Comparison of ENCODE assay signal across 20 cellular contexts in the genomic region with DNA sequence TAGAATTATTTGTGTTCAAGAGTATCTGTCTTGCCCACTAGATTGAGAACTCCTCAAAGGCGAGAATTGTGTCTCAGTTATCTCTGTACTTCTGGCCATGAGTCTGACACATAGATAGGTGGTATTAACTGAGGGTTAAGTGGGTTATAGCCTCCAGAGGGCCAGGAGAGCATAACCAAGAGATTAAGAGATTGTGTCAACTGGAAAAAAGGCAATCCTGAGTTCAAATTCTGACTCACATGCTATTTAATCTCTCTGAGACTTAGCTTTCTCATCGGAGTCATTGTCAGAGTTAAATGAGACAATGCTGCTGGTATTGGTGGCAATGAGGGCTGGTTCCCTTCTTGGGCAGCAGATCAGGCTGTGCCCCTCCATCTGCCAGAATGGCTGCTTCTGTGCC.
DNase-seq lines count a peak whose midpoint lies in the region; ATAC-seq and TF ChIP-seq lines count a peak whose summit lies in the region.
"Had no signal": no experiment of that assay in that cellular context is flagged by ENCODE, and none has a peak within 500 bp of the region (broad histone marks: within the 10 kb centered on the region; RNA-seq: fewer than 3 reads in every experiment).

No MANE protein-coding gene starts in this region.

- H3K4me3 ChIP-seq in IMR-90 (ENCODE audit: insufficient read depth, low read depth, low read length) = no peak overlapping the region
- H3K4me3 ChIP-seq in osteoblast (ENCODE audit: insufficient read depth, low read length) = no peak overlapping the region
- no peak overlapping the region for H3K4me3 ChIP-seq in tibial artery
- H3K4me3 ChIP-seq: BLaER1 had no signal

- no peak for TF ChIP-seq CTCF in IMR-90 (conservative IDR thresholded peaks at IDR 0.05; ENCODE audit: low read depth, low read length)
- TF ChIP-seq CTCF in osteoblast (IDR thresholded peaks at IDR 0.05; ENCODE audit: extremely low read depth, low read depth, low read length) = no peak
- no peak for TF ChIP-seq CTCF in tibial artery (IDR thresholded peaks at IDR 0.05)

- no peak overlapping the region for H3K14ac ChIP-seq in IMR-90 (replicated peaks; ENCODE audit: low read depth, low read length)

- no peak overlapping the region for H2BK20ac ChIP-seq in IMR-90 (ENCODE audit: low read depth, low read length)

- no peak for TF ChIP-seq RAD21 in IMR-90 (IDR thresholded peaks at IDR 0.05; ENCODE audit: low read length)

- H2AFZ ChIP-seq in IMR-90 (replicated peaks; ENCODE audit: low read length, poor library complexity) (no peak overlapping the region), osteoblast (ENCODE audit: low read length) (no peak overlapping the region)

- H2AK5ac ChIP-seq in IMR-90 (ENCODE audit: low read depth, low read length) = no peak overlapping the region

- peak overlapping the region; percentile 28 for H2AK9ac ChIP-seq in IMR-90 (replicated peaks; ENCODE audit: low read depth, low read length, poor library complexity)

- no peak overlapping the region for H3K9ac ChIP-seq in IMR-90 (ENCODE audit: low read depth, low read length)
- H3K9ac ChIP-seq: BLaER1, KMS-11 had no signal

- H3K27ac ChIP-seq in IMR-90 (ENCODE audit: insufficient read depth, low read length) (no peak overlapping the region), epithelial cell of prostate (peak overlapping the region; percentile 75), osteoblast (ENCODE audit: low read depth, low read length) (no peak overlapping the region), tibial artery (peak overlapping the region; percentile 32 to 81)
- H3K27ac ChIP-seq: BLaER1, KMS-11, RWPE1 had no signal

- WGBS in IMR-90 (ENCODE audit: extremely low coverage in 2 of 2, insufficient read length in 1 of 2), 2 experiments = no CpG with 5 or more reads among the region's 2 CpGs

- no peaks in the 10 kb centered on the region for H3K79me2 ChIP-seq in osteoblast (ENCODE audit: insufficient read depth, low read length)

- TF ChIP-seq POLR2A in IMR-90 (IDR thresholded peaks at IDR 0.05; ENCODE audit: low read depth, low read length) = no peak

- no peaks in the 10 kb centered on the region for H3K27me3 ChIP-seq in IMR-90 (ENCODE audit: control insufficient read depth, insufficient read depth, low read length)
- H3K27me3 ChIP-seq in osteoblast (ENCODE audit: insufficient read depth, low read length) = no peaks in the 10 kb centered on the region
- no peaks in the 10 kb centered on the region for H3K27me3 ChIP-seq in tibial artery
- H3K27me3 ChIP-seq: BLaER1 had no signal

- H4K20me1 ChIP-seq in IMR-90 (ENCODE audit: insufficient read depth, low read length) = no peaks in the 10 kb centered on the region
- no peaks in the 10 kb centered on the region for H4K20me1 ChIP-seq in osteoblast (ENCODE audit: insufficient read depth, low read length)
- H4K20me1 ChIP-seq: BLaER1 had no signal

- H3K9me1 ChIP-seq in IMR-90 (ENCODE audit: insufficient read depth, low read length) = no peaks in the 10 kb centered on the region

- dilution Hi-C loops in IMR-90 (cut with HindIII; ENCODE audit: low sequenced_read_pairs, unreplicated experiment) = no loop called here

- intact Hi-C loops in IMR-90 (cut with micrococcal nuclease) (no loop called here), tibial artery (cut with DNase I; ENCODE audit: low total_unique reads) (no loop called here)

- ATAC-seq in IMR-90 (ENCODE audit: low read depth) (no peak), HG03025 (IDR thresholded peaks at IDR 0.05; ENCODE audit: low FRiP score, unreplicated experiment) (no peak)
- ATAC-seq: Panc1 had no signal

- H3K56ac ChIP-seq in IMR-90 (ENCODE audit: extremely low read depth, insufficient read depth, low read length) = no peak overlapping the region

- DNase-seq in IMR-90 (no peak), epithelial cell of prostate (ENCODE audit: low read depth, low spot score) (no peak), osteoblast (ENCODE audit: insufficient read length, low spot score, missing footprints) (peak; percentile 72), tibial artery (no peak), KG1 (lab: John Stamatoyannopoulos, UW) (no peak), SHP77 treated with DMSO at 0.1 percent for 48 hours (lab: John Stamatoyannopoulos, UW) (no peak)
- DNase-seq: CD4-positive, alpha-beta T cell; H7; NCI-H1048; NCI-H1694; NCI-H2029 treated with DMSO at 0.1 percent for 48 hours; NCI-H446 treated with DMSO at 0.1 percent for 48 hours; NCI-H526; NCI-H82; SHP77 had no signal

- H3K4me1 ChIP-seq in IMR-90 (ENCODE audit: control insufficient read depth, insufficient read depth, low read length) = peaks cover 8% of the 10 kb centered on the region; the same call in 1 of the 2 replicates
- H3K4me1 ChIP-seq in osteoblast (ENCODE audit: insufficient read depth, low read length) = peaks cover 25% of the 10 kb centered on the region
- H3K4me1 ChIP-seq in tibial artery = peaks cover 0 to 70% (median 23%) of the 10 kb centered on the region in 4 donors
- H3K4me1 ChIP-seq: BLaER1 had no signal

- BruUV-seq in IMR-90 (replicated peaks; lab: Mats Ljungman, UMichigan) = no TSS peak

- CTCF ChIA-PET in IMR-90 (lab: Yijun Ruan, JAX) = no interaction called here

- no peak overlapping the region for H2BK15ac ChIP-seq in IMR-90 (ENCODE audit: low read depth, low read length)

- POLR2A ChIA-PET in IMR-90 (lab: Charles Lee; ENCODE audit: unreplicated experiment) = no interaction called here

- H3K4me2 ChIP-seq in IMR-90 (ENCODE audit: low read depth, low read length) = no peak overlapping the region
- no peak overlapping the region for H3K4me2 ChIP-seq in osteoblast (ENCODE audit: insufficient read depth, low read length)
- H3K4me2 ChIP-seq: BLaER1, KMS-11 had no signal

- no peak overlapping the region; the same call in 1 of the 2 replicates for H3K18ac ChIP-seq in IMR-90 (ENCODE audit: low read depth, low read length)

- H2BK120ac ChIP-seq in IMR-90 (ENCODE audit: low read depth, low read length) = no peak overlapping the region

- no peak overlapping the region for H4K91ac ChIP-seq in IMR-90 (ENCODE audit: insufficient read depth, low read depth, low read length)

- H4K5ac ChIP-seq in IMR-90 (ENCODE audit: low read depth, low read length) = no peak overlapping the region

- in situ Hi-C loops in IMR-90 (cut with MboI; ENCODE audit: low sequenced_read_pairs) = no loop called here

- H3K23ac ChIP-seq in IMR-90 (ENCODE audit: low read depth, low read length) = no peak overlapping the region

- H3K4ac ChIP-seq in IMR-90 (ENCODE audit: low read depth, low read length) = no peak overlapping the region

- no peaks in the 10 kb centered on the region for H3K9me3 ChIP-seq in IMR-90 (ENCODE audit: control insufficient read depth, insufficient read depth, low read length)
- no peaks in the 10 kb centered on the region for H3K9me3 ChIP-seq in osteoblast (ENCODE audit: low read depth, low read length)
- no peaks in the 10 kb centered on the region for H3K9me3 ChIP-seq in tibial artery
- H3K9me3 ChIP-seq: BLaER1 had no signal

- H3K36me3 ChIP-seq in IMR-90 (ENCODE audit: control insufficient read depth, insufficient read depth, low read length) (no peaks in the 10 kb centered on the region), osteoblast (ENCODE audit: insufficient read depth, low read length) (no peaks in the 10 kb centered on the region), tibial artery (no peaks in the 10 kb centered on the region)
- H3K36me3 ChIP-seq: BLaER1 had no signal

- no peak overlapping the region for H2BK5ac ChIP-seq in IMR-90 (ENCODE audit: low read depth, low read length, poor library complexity, severe bottlenecking)

- H3K79me1 ChIP-seq in IMR-90 (ENCODE audit: low read depth in 1 of 2, low read length in 2 of 2) = no peaks in the 10 kb centered on the region

- no peak overlapping the region for H4K8ac ChIP-seq in IMR-90 (ENCODE audit: low read depth in 2 of 2, low read length in 2 of 2)

TF ChIP-seq in IMR-90, 13 proteins besides CTCF, POLR2A, EP300 and RAD21:
- TF ChIP-seq NFE2L2 (IDR thresholded peaks at IDR 0.05; ENCODE audit: low read depth, low read length) = no peak
- no peak for TF ChIP-seq RFX5 (IDR thresholded peaks at IDR 0.05; ENCODE audit: low read depth, low read length)
- TF ChIP-seq, protein P1, sequence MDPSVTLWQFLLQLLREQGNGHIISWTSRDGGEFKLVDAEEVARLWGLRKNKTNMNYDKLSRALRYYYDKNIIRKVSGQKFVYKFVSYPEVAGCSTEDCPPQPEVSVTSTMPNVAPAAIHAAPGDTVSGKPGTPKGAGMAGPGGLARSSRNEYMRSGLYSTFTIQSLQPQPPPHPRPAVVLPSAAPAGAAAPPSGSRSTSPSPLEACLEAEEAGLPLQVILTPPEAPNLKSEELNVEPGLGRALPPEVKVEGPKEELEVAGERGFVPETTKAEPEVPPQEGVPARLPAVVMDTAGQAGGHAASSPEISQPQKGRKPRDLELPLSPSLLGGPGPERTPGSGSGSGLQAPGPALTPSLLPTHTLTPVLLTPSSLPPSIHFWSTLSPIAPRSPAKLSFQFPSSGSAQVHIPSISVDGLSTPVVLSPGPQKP (IDR thresholded peaks at IDR 0.05; ENCODE audit: borderline replicate concordance, low read depth, low read length) = no peak
- TF ChIP-seq MAFK (IDR thresholded peaks at IDR 0.05; ENCODE audit: low read depth, low read length) = no peak
- TF ChIP-seq, protein P2, sequence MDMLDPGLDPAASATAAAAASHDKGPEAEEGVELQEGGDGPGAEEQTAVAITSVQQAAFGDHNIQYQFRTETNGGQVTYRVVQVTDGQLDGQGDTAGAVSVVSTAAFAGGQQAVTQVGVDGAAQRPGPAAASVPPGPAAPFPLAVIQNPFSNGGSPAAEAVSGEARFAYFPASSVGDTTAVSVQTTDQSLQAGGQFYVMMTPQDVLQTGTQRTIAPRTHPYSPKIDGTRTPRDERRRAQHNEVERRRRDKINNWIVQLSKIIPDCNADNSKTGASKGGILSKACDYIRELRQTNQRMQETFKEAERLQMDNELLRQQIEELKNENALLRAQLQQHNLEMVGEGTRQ (IDR thresholded peaks at IDR 0.05; ENCODE audit: low read depth, low read length) = no peak
- TF ChIP-seq FOS (IDR thresholded peaks at IDR 0.05; ENCODE audit: low read depth, low read length) = no peak
- TF ChIP-seq SMC3 (IDR thresholded peaks at IDR 0.05; ENCODE audit: low read depth, low read length) = no peak
- TF ChIP-seq RCOR1 (IDR thresholded peaks at IDR 0.05; ENCODE audit: insufficient replicate concordance, low read length) = no peak
- no peak for TF ChIP-seq CEBPB (IDR thresholded peaks at IDR 0.05; ENCODE audit: low read depth, low read length)
- no peak for TF ChIP-seq MAZ (IDR thresholded peaks at IDR 0.05; ENCODE audit: borderline replicate concordance, low read depth, low read length)
- TF ChIP-seq CHD1 (IDR thresholded peaks at IDR 0.05; ENCODE audit: low read depth, low read length) = no peak

Comparison
In these comparisons a context has a peak if more than half of its experiments do, and no peak if none do; other contexts are left out.
1. H3K27ac ChIP-seq: peak in epithelial cell of prostate (single experiment) and tibial artery (2 of 2); none in IMR-90 (single experiment) and osteoblast (single experiment).